Comparison of ENCODE assay signal across 8 cellular contexts in genomic region chr6:55276745-55277627, GRCh38. TPM values are rescaled to one million over a fixed set of nuclear protein-coding genes. Genes with fewer than 3 reads are reported as not detected.
DNase-seq lines count a peak whose midpoint lies in the region; ATAC-seq and TF ChIP-seq lines count a peak whose summit lies in the region.

No MANE protein-coding gene starts in this region.

- H3K36me3 ChIP-seq in DND-41 (ENCODE audit: insufficient read depth, low read length) = no peaks in the 10 kb centered on the region
- H3K36me3 ChIP-seq in GM23338 (ENCODE audit: insufficient read depth) = no peaks in the 10 kb centered on the region
- no peaks in the 10 kb centered on the region for H3K36me3 ChIP-seq in parathyroid adenoma (ENCODE audit: control insufficient read depth, insufficient read depth, low read length)

- H3K27me3 Mint-ChIP-seq in GM23338 (ENCODE audit: insufficient read depth, low read depth, poor library complexity) = no peaks in the 10 kb centered on the region

- DNase-seq in DND-41 (peak; percentile 18), GM23338 (ENCODE audit: low spot score) (peak; percentile 79), NCI-H1092 treated with DMSO at 0.1 percent for 48 hours (lab: John Stamatoyannopoulos, UW) (peak; percentile 67), SKM-1 (lab: John Stamatoyannopoulos, UW; ENCODE audit: unreplicated experiment) (peak; percentile 11), fibroblast of the conjunctiva (ENCODE audit: low read depth) (peak; percentile 65), HK-2 (ENCODE audit: unreplicated experiment) (no peak)

- no peaks in the 10 kb centered on the region for H3K36me3 Mint-ChIP-seq in GM23338 (ENCODE audit: low read depth)

- peak overlapping the region; percentile 38; the same call in 1 of the 3 replicates for H3K4me3 Mint-ChIP-seq in GM23338

- no peaks in the 10 kb centered on the region for H3K9me3 Mint-ChIP-seq in GM23338

- H2AFZ ChIP-seq in DND-41 (ENCODE audit: low read depth, low read length) = no peak overlapping the region
- H2AFZ ChIP-seq in GM23338 = peak overlapping the region; percentile 18; the same call in 1 of the 2 replicates
- peak overlapping the region; percentile 41 for H2AFZ ChIP-seq in parathyroid adenoma

- H3K27ac Mint-ChIP-seq in GM23338 = peak overlapping the region; percentile 92

- H3K9ac ChIP-seq in DND-41 (ENCODE audit: low read depth, low read length) (no peak overlapping the region), parathyroid adenoma (no peak overlapping the region)

- H3K9me2 ChIP-seq in GM23338 (ENCODE audit: insufficient read depth) = no peaks in the 10 kb centered on the region

- no peaks in the 10 kb centered on the region for H3K4me1 ChIP-seq in DND-41 (ENCODE audit: insufficient read depth, low read length)
- peaks cover 14% of the 10 kb centered on the region for H3K4me1 ChIP-seq in GM23338 (ENCODE audit: insufficient read depth)
- no peaks in the 10 kb centered on the region for H3K4me1 ChIP-seq in parathyroid adenoma

- H3K27ac ChIP-seq in DND-41 (ENCODE audit: low read length) (no peak overlapping the region), GM23338 (ENCODE audit: low read depth) (no peak overlapping the region), parathyroid adenoma (no peak overlapping the region)

- no peaks in the 10 kb centered on the region for H3K79me2 ChIP-seq in DND-41 (ENCODE audit: insufficient read depth, low read length)
- H3K79me2 ChIP-seq in GM23338 (replicated peaks; ENCODE audit: insufficient read depth) = no peaks in the 10 kb centered on the region
- H3K79me2 ChIP-seq in parathyroid adenoma = no peaks in the 10 kb centered on the region

- no peaks in the 10 kb centered on the region for H3K9me3 ChIP-seq in DND-41 (ENCODE audit: insufficient read depth, low read length, severe bottlenecking)
- H3K9me3 ChIP-seq in parathyroid adenoma (ENCODE audit: control insufficient read depth, low read length) = no peaks in the 10 kb centered on the region

- H3K4me3 ChIP-seq in DND-41 (ENCODE audit: low read depth in 1 of 2, low read length in 2 of 2) (no peak overlapping the region), GM23338 (no peak overlapping the region), parathyroid adenoma (ENCODE audit: low read depth, low read length) (no peak overlapping the region)

- peaks cover 21% of the 10 kb centered on the region for H3K4me1 Mint-ChIP-seq in GM23338

- TF ChIP-seq CTCF in DND-41 (IDR thresholded peaks at IDR 0.05; ENCODE audit: borderline replicate concordance, extremely low read depth, low read length, poor library complexity, severe bottlenecking) (peak; percentile 72), GM23338 (conservative IDR thresholded peaks at IDR 0.05; ENCODE audit: low read depth in 2 of 2) (peak; percentile 76 to 78), parathyroid adenoma (IDR thresholded peaks at IDR 0.05) (peak; percentile 32)

- no peak overlapping the region for H3K4me2 ChIP-seq in DND-41 (ENCODE audit: insufficient read depth, low read length)
- H3K4me2 ChIP-seq in GM23338 = peak overlapping the region; percentile 10; the same call in 1 of the 2 replicates
- H3K4me2 ChIP-seq in parathyroid adenoma (ENCODE audit: low read length) = no peak overlapping the region

- H4K20me1 ChIP-seq in DND-41 (ENCODE audit: insufficient read depth, low read length) = no peaks in the 10 kb centered on the region
- H4K20me1 ChIP-seq in GM23338 (replicated peaks; ENCODE audit: insufficient read depth) = no peaks in the 10 kb centered on the region

- H3K27me3 ChIP-seq in DND-41 (ENCODE audit: insufficient read depth, low read length, poor library complexity) (no peaks in the 10 kb centered on the region), GM23338 (ENCODE audit: insufficient read depth) (no peaks in the 10 kb centered on the region), parathyroid adenoma (ENCODE audit: control insufficient read depth, insufficient read depth, low read length) (no peaks in the 10 kb centered on the region)

- H3F3A ChIP-seq in GM23338 (replicated peaks; ENCODE audit: low read depth) = no peaks in the 10 kb centered on the region

- ATAC-seq in DND-41 (ENCODE audit: insufficient read depth, low read depth) (peak; percentile 42; the same call in 1 of the 3 replicates), GM23338 (peak; percentile 90), GM19324 (IDR thresholded peaks at IDR 0.05; ENCODE audit: low FRiP score, unreplicated experiment) (no peak)

TF ChIP-seq in GM23338, 12 proteins besides CTCF, POLR2A, EP300 and RAD21:
- no peak for TF ChIP-seq CREB1 (CRISPR knock-in tag; IDR thresholded peaks at IDR 0.05; ENCODE audit: low read depth)
- no peak for TF ChIP-seq ZNF462 (CRISPR knock-in tag; IDR thresholded peaks at IDR 0.05)
- TF ChIP-seq ZNF114 (CRISPR knock-in tag; IDR thresholded peaks at IDR 0.05) = no peak
- TF ChIP-seq JUNB (IDR thresholded peaks at IDR 0.05; ENCODE audit: unreplicated experiment) = no peak
- TF ChIP-seq ZNF331 (CRISPR knock-in tag; IDR thresholded peaks at IDR 0.05; ENCODE audit: low read depth) = no peak
- TF ChIP-seq EZH2 (IDR thresholded peaks at IDR 0.05; ENCODE audit: low read depth, unreplicated experiment) = no peak
- no peak for TF ChIP-seq NANOG (IDR thresholded peaks at IDR 0.05; ENCODE audit: borderline replicate concordance)
- TF ChIP-seq POLR2AphosphoS5 (IDR thresholded peaks at IDR 0.05; ENCODE audit: low read depth) = no peak
- no peak for TF ChIP-seq EZH2phosphoT487 (IDR thresholded peaks at IDR 0.05; ENCODE audit: unreplicated experiment)
- TF ChIP-seq STAT1 (IDR thresholded peaks at IDR 0.05; ENCODE audit: unreplicated experiment) = no peak
- TF ChIP-seq ETS1 (IDR thresholded peaks at IDR 0.05) = no peak

RNA-seq across cellular contexts. Expression of gene GFRAL, which starts 50.3 kb away (rescaled TPM):
- not detected in 2 replicates for total RNA-seq in GM23338 (2014; rRNA removed; shearing (Covaris generic))
- not detected in 2 replicates for polyA plus RNA-seq in GM23338 (2016; fragmentation: Nextera tagmentation; extraction: Ambion mirVana)
